ENCODE assay signal across 27 cellular contexts in genomic region chr10:90944759-90945158, GRCh38. TPM values are rescaled to one million over a fixed set of nuclear protein-coding genes. Genes with fewer than 3 reads are reported as not detected.
"Had no signal": no experiment of that assay in that cellular context is flagged by ENCODE, and none has a peak within 500 bp of the region (broad histone marks: within the 10 kb centered on the region; RNA-seq: fewer than 3 reads in every experiment).

No MANE protein-coding gene starts in this region.

- H3K27ac ChIP-seq: ascending aorta, brain microvascular endothelial cell, coronary artery, dorsolateral prefrontal cortex, heart left ventricle, WERI-Rb-1 had no signal

- H3K36me3 ChIP-seq: ascending aorta, brain microvascular endothelial cell, heart left ventricle, WERI-Rb-1 had no signal

- FAIRE-seq: bronchial epithelial cell, frontal cortex had no signal

- DNase-seq: activated B cell treated with CpG ODN at 0.5 μM for 24 hours; activated CD4-positive, alpha-beta T cell treated with anti-CD3 and anti-CD28 coated beads for 48 hours; activated CD4-positive, alpha-beta T cell treated with anti-CD3 and anti-CD28 coated beads, Interleukin-2, amount 50 U/mL, for 1 hour; activated CD4-positive, alpha-beta T cell treated with anti-CD3 and anti-CD28 coated beads, Interleukin-2, amount 50 U/mL, for 48 hours; activated CD8-positive, alpha-beta memory T cell treated with anti-CD3 and anti-CD28 coated beads for 24 hours; activated CD8-positive, alpha-beta T cell treated with anti-CD3 and anti-CD28 coated beads for 36 hours; activated effector memory CD4-positive, alpha-beta T cell treated with Interleukin-2 at 50 U/mL for 16 hours; activated gamma-delta T cell treated with Interleukin-2 at 50 U/mL for 16 hours; activated naive CD4-positive, alpha-beta T cell treated with anti-CD3 and anti-CD28 coated beads, Interleukin-2, amount 50 U/mL, for 16 hours; activated naive CD4-positive, alpha-beta T cell treated with Interleukin-2 at 50 U/mL for 16 hours; activated T-cell treated with anti-CD3 and anti-CD28 coated beads, Interleukin-2, amount 50 U/mL, for 4 hours; brain microvascular endothelial cell; dorsolateral prefrontal cortex; effector memory CD4-positive, alpha-beta T cell; endodermal cell; foreskin fibroblast; glutamatergic neuron; heart left ventricle; T-helper 17 cell; T1000; WERI-Rb-1 had no signal

RNA-seq across cellular contexts. Expression of gene ANKRD1, which starts 23.9 kb away (rescaled TPM):
- total RNA-seq: activated B cell treated with CpG ODN at 0.5 μM for 24 hours; activated CD8-positive, alpha-beta T cell treated with anti-CD3 and anti-CD28 coated beads for 36 hours; activated T-cell treated with anti-CD3 and anti-CD28 coated beads, Interleukin-2, amount 50 U/mL, for 4 hours; activated T-helper 17 cell treated with anti-CD3 and anti-CD28 coated beads, Interleukin-2, amount 50 U/mL, for 72 hours; cerebellum; frontal cortex; T-helper 17 cell had no signal
